Comparison of ENCODE assay signal across 10 cellular contexts in the genomic region with DNA sequence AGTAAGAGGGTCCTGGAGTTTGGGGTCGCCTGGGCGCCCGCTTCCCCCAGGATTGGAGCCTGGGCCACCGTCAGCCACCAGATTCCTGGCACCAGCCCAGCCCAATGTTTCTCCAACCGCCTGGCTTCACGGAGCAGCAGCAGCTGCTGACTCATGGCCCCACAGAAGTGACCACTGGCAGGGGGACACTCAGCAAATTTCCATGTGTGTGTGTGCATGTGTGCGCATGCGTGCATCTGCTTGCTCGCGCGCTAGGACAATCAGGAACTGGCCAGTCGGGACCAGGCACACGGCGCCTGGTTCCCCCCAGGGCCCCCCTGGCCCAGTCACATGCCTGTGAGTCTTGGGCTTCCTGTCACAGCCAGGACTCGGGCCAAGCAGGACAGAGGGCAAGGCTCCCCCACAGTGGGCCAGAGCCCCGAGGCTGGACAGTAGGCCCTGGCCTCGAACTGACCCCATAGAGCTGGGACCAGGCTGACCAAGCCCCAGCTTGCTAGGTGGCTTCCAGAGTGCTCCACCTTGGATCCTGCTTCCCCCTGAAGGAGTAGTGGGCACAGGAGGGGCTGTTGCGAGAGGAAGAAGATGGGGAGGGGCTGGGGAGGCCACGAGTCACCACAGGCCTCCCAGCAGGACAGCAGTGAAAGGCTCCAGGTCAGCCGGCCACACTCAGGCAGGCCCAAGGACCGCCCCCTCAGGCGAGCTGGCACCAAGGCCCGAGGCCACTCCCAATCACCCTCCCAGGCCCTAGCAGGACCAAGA. TPM values are rescaled to one million over a fixed set of nuclear protein-coding genes. Genes with fewer than 3 reads are reported as not detected.
A peak's percentile ranks its signal among the peaks of the same experiment; 100 is the strongest.
DNase-seq lines count a peak whose midpoint lies in the region; ATAC-seq and TF ChIP-seq lines count a peak whose summit lies in the region.
"Had no signal": no experiment of that assay in that cellular context is flagged by ENCODE, and none has a peak within 500 bp of the region (broad histone marks: within the 10 kb centered on the region; RNA-seq: fewer than 3 reads in every experiment).

No MANE protein-coding gene starts in this region.

- peak overlapping the region in 47 of 59 donors; percentile 0 to 100 (median 28) for H3K4me3 ChIP-seq in dorsolateral prefrontal cortex
- H3K4me3 ChIP-seq in lung, result no peak overlapping the region
- H3K4me3 ChIP-seq in thoracic aorta, result peak overlapping the region; percentile 19
- H3K4me3 ChIP-seq in GM23338, result no peak overlapping the region

- no peaks in the 10 kb centered on the region for H3F3A ChIP-seq in GM23338 (replicated peaks; ENCODE audit: low read depth)

- H3K9me2 ChIP-seq in GM23338 (ENCODE audit: insufficient read depth), result no peaks in the 10 kb centered on the region

- H3K27ac Mint-ChIP-seq in GM23338, result no peak overlapping the region

- H3K4me3 Mint-ChIP-seq in GM23338, result no peak overlapping the region
- H3K4me3 Mint-ChIP-seq: activated T-cell treated with anti-CD3 and anti-CD28 coated beads, Interleukin-2, amount 50 U/mL, for 4 hours had no signal

- H3K27me3 Mint-ChIP-seq in GM23338 (ENCODE audit: insufficient read depth, low read depth, poor library complexity), result peaks cover 8% of the 10 kb centered on the region
- H3K27me3 Mint-ChIP-seq: naive thymus-derived CD8-positive, alpha-beta T cell had no signal

- intact Hi-C loops in dorsolateral prefrontal cortex (cut with DNase I), result loop anchor here (10.0 kb wide), 2 partner anchors 66 to 394 kb away; a partner anchor contains a TSS

- peaks cover 5% of the 10 kb centered on the region for H3K4me1 Mint-ChIP-seq in GM23338

- no peaks in the 10 kb centered on the region for H3K27me3 ChIP-seq in dorsolateral prefrontal cortex
- no peaks in the 10 kb centered on the region for H3K27me3 ChIP-seq in lung (ENCODE audit: control insufficient read depth, insufficient read depth)
- H3K27me3 ChIP-seq in thoracic aorta (replicated peaks; ENCODE audit: insufficient read depth), result no peaks in the 10 kb centered on the region
- H3K27me3 ChIP-seq in GM23338 (ENCODE audit: insufficient read depth), result no peaks in the 10 kb centered on the region

- no peaks in the 10 kb centered on the region for H3K9me3 Mint-ChIP-seq in GM23338
- H3K9me3 Mint-ChIP-seq: activated T-cell treated with anti-CD3 and anti-CD28 coated beads, Interleukin-2, amount 50 U/mL, for 4 hours; naive thymus-derived CD8-positive, alpha-beta T cell had no signal

- ATAC-seq in lung (ENCODE audit: insufficient read depth, low FRiP score), result peak; percentile 21
- peak; percentile 43 for ATAC-seq in thoracic aorta (ENCODE audit: insufficient number of reproducible peaks, low FRiP score, low read depth)
- ATAC-seq in GM19397 (IDR thresholded peaks at IDR 0.05; ENCODE audit: unreplicated experiment), result no peak
- ATAC-seq in GM23338, result no peak
- no peak for ATAC-seq in HG02885 (IDR thresholded peaks at IDR 0.05; ENCODE audit: poor library complexity, unreplicated experiment)
- ATAC-seq: activated T-cell treated with anti-CD3 and anti-CD28 coated beads, Interleukin-2, amount 50 U/mL, for 4 hours; naive thymus-derived CD8-positive, alpha-beta T cell had no signal

- H3K4me2 ChIP-seq in GM23338, result no peak overlapping the region

- peak overlapping the region; percentile 43 to 99 (median 98) for H3K27ac ChIP-seq in dorsolateral prefrontal cortex
- H3K27ac ChIP-seq in lung (ENCODE audit: low read depth in 1 of 2, low read length in 1 of 2), result peak overlapping the region; percentile 91 to 95
- peak overlapping the region; percentile 74 to 93 for H3K27ac ChIP-seq in thoracic aorta
- no peak overlapping the region for H3K27ac ChIP-seq in GM23338 (ENCODE audit: low read depth)

- peak; percentile 99 for DNase-seq in M059J (ENCODE audit: low read depth)
- DNase-seq in dorsolateral prefrontal cortex, result peak; percentile 22 to 94 (median 86)
- no peak for DNase-seq in lung (ENCODE audit: low spot score)
- peak; percentile 60 for DNase-seq in thoracic aorta (ENCODE audit: low spot score)
- DNase-seq in GM23338 (ENCODE audit: low spot score), result no peak
- DNase-seq in cerebellar nuclear complex (lab: John Stamatoyannopoulos, UW), result no peak
- DNase-seq: activated T-cell treated with anti-CD3 and anti-CD28 coated beads, Interleukin-2, amount 50 U/mL, for 4 hours had no signal

- H3K9me3 ChIP-seq in lung (ENCODE audit: control insufficient read depth in 2 of 2, insufficient read depth in 1 of 2, low read length in 1 of 2) (no peaks in the 10 kb centered on the region), thoracic aorta (no peaks in the 10 kb centered on the region)

- peaks cover 0 to 61% of the 10 kb centered on the region in 2 donors for H3K36me3 ChIP-seq in lung (ENCODE audit: control insufficient read depth in 2 of 2, insufficient read depth in 2 of 2, low read length in 2 of 2)
- peaks cover 32% of the 10 kb centered on the region for H3K36me3 ChIP-seq in thoracic aorta
- H3K36me3 ChIP-seq in GM23338 (ENCODE audit: insufficient read depth), result no peaks in the 10 kb centered on the region

- peaks cover 4% of the 10 kb centered on the region; the same call in 1 of the 3 replicates for H3K36me3 Mint-ChIP-seq in GM23338 (ENCODE audit: low read depth)

- peaks cover 7 to 51% of the 10 kb centered on the region in 2 donors for H3K4me1 ChIP-seq in lung (ENCODE audit: control insufficient read depth in 2 of 2, insufficient read depth in 2 of 2, low read length in 2 of 2)
- H3K4me1 ChIP-seq in thoracic aorta (ENCODE audit: control insufficient read depth in 1 of 2, low read depth in 2 of 2), result peaks cover 45 to 62% of the 10 kb centered on the region in 2 donors
- no peaks in the 10 kb centered on the region; the same call in 1 of the 2 replicates for H3K4me1 ChIP-seq in GM23338 (ENCODE audit: insufficient read depth)

- no peaks in the 10 kb centered on the region for H4K20me1 ChIP-seq in GM23338 (replicated peaks; ENCODE audit: insufficient read depth)

- no peak overlapping the region for H2AFZ ChIP-seq in GM23338

- WGBS in lung, 2 donors, result 37 to 57% methylated on average over 23 of the region's 23 CpGs

- TF ChIP-seq CTCF in dorsolateral prefrontal cortex (IDR thresholded peaks at IDR 0.05 in 54 of 56, conservative IDR thresholded peaks at IDR 0.05 in 2 of 56; ENCODE audit: low read depth in 1 of 56, partially characterized antibody in 56 of 56) (peak in 11 of 56 donors; percentile 8 to 45 (median 17)), lung (IDR thresholded peaks at IDR 0.05; ENCODE audit: control extremely low read depth, extremely low read depth) (no peak), thoracic aorta (IDR thresholded peaks at IDR 0.05) (no peak), GM23338 (conservative IDR thresholded peaks at IDR 0.05; ENCODE audit: low read depth in 2 of 2) (no peak)

- peaks cover 5% of the 10 kb centered on the region for H3K79me2 ChIP-seq in GM23338 (replicated peaks; ENCODE audit: insufficient read depth)

TF ChIP-seq in GM23338, 12 proteins besides CTCF, POLR2A, EP300 and RAD21 (continues in another document):
- TF ChIP-seq, protein P1, sequence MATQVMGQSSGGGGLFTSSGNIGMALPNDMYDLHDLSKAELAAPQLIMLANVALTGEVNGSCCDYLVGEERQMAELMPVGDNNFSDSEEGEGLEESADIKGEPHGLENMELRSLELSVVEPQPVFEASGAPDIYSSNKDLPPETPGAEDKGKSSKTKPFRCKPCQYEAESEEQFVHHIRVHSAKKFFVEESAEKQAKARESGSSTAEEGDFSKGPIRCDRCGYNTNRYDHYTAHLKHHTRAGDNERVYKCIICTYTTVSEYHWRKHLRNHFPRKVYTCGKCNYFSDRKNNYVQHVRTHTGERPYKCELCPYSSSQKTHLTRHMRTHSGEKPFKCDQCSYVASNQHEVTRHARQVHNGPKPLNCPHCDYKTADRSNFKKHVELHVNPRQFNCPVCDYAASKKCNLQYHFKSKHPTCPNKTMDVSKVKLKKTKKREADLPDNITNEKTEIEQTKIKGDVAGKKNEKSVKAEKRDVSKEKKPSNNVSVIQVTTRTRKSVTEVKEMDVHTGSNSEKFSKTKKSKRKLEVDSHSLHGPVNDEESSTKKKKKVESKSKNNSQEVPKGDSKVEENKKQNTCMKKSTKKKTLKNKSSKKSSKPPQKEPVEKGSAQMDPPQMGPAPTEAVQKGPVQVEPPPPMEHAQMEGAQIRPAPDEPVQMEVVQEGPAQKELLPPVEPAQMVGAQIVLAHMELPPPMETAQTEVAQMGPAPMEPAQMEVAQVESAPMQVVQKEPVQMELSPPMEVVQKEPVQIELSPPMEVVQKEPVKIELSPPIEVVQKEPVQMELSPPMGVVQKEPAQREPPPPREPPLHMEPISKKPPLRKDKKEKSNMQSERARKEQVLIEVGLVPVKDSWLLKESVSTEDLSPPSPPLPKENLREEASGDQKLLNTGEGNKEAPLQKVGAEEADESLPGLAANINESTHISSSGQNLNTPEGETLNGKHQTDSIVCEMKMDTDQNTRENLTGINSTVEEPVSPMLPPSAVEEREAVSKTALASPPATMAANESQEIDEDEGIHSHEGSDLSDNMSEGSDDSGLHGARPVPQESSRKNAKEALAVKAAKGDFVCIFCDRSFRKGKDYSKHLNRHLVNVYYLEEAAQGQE (IDR thresholded peaks at IDR 0.05; ENCODE audit: unreplicated experiment), result no peak
- TF ChIP-seq POLR2AphosphoS5 (IDR thresholded peaks at IDR 0.05; ENCODE audit: low read depth), result no peak
- no peak for TF ChIP-seq ZNF114 (CRISPR knock-in tag; IDR thresholded peaks at IDR 0.05)
- TF ChIP-seq EZH2 (IDR thresholded peaks at IDR 0.05; ENCODE audit: low read depth, unreplicated experiment), result no peak

RNA-seq across cellular contexts. Expression of a gene that starts 3.2 kb away (rescaled TPM):
- total RNA-seq in M059J (2014; rRNA removed; shearing (Covaris generic)), result 974 and 1,095 TPM in 2 replicates
- total RNA-seq in dorsolateral prefrontal cortex (100 to 1,000 TPM; 284 to 532 (median 387) TPM), lung (1,000 to 10,000 TPM in 1 of 2 donors, 100 to 1,000 TPM in 1; 388 to 2,158 TPM), thoracic aorta (1,000 to 10,000 TPM in 1 of 2 donors, 100 to 1,000 TPM in 1; 427 to 1,049 TPM)
- polyA plus RNA-seq in lung (1,000 to 10,000 TPM; 1,739 to 2,177 TPM), GM23338 (2016; fragmentation: Nextera tagmentation; extraction: Ambion mirVana) (67.1 and 73.6 TPM in 2 replicates)
- total RNA-seq in GM23338 (2014; rRNA removed; shearing (Covaris generic)), result 198 and 251 TPM in 2 replicates

RNA-seq across cellular contexts. Expression of a gene that starts 10.1 kb away (rescaled TPM):
- 2.7 and 11.4 TPM in 2 replicates for total RNA-seq in M059J (2014; rRNA removed; shearing (Covaris generic))
- 10 to 100 TPM in 74 of 120 experiments, 1 to 10 TPM in 46; 6.0 to 26.6 (median 11.4) TPM for total RNA-seq in dorsolateral prefrontal cortex
- 10 to 100 TPM in 1 of 2 donors, under 1 TPM in 1; 0.40 to 18.8 TPM for total RNA-seq in lung
- polyA plus RNA-seq in lung, result 1 to 10 TPM in 1 of 2 donors, under 1 TPM in 1; 0.93 to 4.5 TPM
- 10 to 100 TPM; 27.2 to 28.6 TPM for total RNA-seq in thoracic aorta
- total RNA-seq in GM23338 (2014; rRNA removed; shearing (Covaris generic)), result not detected in 2 replicates
- polyA plus RNA-seq in GM23338 (2016; fragmentation: Nextera tagmentation; extraction: Ambion mirVana), result 0.06 TPM in 1 of 2 replicates, not detected in the other

Comparison
In these comparisons a context has a peak if more than half of its experiments do, and no peak if none do; other contexts are left out.
1. DNase-seq: peak in M059J (single experiment), dorsolateral prefrontal cortex (10 of 10) and thoracic aorta (single experiment); none in lung (single experiment), GM23338 (single experiment) and cerebellar nuclear complex (0 of 2).
2. H3K4me3 ChIP-seq: peak in dorsolateral prefrontal cortex (47 of 59) and thoracic aorta (single experiment); none in lung (single experiment) and GM23338 (single experiment).
3. ATAC-seq: peak in lung (single experiment) and thoracic aorta (single experiment); none in GM19397 (single experiment), GM23338 (single experiment) and HG02885 (single experiment).